Comparison of ENCODE assay signal across 1 cellular context in the genomic region with DNA sequence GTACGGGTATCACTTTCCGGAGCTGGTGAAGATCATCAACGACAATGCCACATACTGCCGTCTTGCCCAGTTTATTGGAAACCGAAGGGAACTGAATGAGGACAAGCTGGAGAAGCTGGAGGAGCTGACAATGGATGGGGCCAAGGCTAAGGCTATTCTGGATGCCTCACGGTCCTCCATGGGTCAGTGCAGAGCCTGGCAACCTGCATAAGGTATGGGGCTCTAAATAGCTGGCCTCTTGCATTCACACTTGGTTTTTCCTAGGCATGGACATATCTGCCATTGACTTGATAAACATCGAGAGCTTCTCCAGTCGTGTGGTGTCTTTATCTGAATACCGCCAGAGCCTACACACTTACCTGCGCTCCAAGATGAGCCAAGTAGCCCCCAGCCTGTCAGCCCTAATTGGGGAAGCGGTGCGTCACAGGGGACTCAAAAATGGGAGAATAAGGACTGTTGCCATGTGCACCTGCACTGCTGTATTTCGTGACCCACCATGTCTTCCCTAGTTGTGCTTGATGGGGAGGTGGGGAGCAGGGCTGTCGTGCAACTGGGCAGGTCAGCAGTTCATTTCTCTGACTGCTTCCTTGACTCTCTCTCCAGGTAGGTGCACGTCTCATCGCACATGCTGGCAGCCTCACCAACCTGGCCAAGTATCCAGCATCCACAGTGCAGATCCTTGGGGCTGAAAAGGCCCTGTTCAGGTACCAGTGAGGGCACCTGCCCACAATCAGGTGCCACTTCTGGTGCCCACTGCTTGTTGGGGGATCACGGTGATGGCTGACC.
TF ChIP-seq lines count a peak whose summit lies in the region.

No MANE protein-coding gene starts in this region.

TF ChIP-seq in HCT116, 20 proteins besides CTCF, POLR2A, EP300 and RAD21 (continued from another document):
- TF ChIP-seq, protein P1, sequence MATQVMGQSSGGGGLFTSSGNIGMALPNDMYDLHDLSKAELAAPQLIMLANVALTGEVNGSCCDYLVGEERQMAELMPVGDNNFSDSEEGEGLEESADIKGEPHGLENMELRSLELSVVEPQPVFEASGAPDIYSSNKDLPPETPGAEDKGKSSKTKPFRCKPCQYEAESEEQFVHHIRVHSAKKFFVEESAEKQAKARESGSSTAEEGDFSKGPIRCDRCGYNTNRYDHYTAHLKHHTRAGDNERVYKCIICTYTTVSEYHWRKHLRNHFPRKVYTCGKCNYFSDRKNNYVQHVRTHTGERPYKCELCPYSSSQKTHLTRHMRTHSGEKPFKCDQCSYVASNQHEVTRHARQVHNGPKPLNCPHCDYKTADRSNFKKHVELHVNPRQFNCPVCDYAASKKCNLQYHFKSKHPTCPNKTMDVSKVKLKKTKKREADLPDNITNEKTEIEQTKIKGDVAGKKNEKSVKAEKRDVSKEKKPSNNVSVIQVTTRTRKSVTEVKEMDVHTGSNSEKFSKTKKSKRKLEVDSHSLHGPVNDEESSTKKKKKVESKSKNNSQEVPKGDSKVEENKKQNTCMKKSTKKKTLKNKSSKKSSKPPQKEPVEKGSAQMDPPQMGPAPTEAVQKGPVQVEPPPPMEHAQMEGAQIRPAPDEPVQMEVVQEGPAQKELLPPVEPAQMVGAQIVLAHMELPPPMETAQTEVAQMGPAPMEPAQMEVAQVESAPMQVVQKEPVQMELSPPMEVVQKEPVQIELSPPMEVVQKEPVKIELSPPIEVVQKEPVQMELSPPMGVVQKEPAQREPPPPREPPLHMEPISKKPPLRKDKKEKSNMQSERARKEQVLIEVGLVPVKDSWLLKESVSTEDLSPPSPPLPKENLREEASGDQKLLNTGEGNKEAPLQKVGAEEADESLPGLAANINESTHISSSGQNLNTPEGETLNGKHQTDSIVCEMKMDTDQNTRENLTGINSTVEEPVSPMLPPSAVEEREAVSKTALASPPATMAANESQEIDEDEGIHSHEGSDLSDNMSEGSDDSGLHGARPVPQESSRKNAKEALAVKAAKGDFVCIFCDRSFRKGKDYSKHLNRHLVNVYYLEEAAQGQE (IDR thresholded peaks at IDR 0.05; ENCODE audit: low read depth) = no peak
- TF ChIP-seq EGR1 (IDR thresholded peaks at IDR 0.05; ENCODE audit: low read depth) (no peak), TCF7L2 (IDR thresholded peaks at IDR 0.05; ENCODE audit: borderline replicate concordance, extremely low read depth, insufficient read depth, insufficient read length) (no peak), EZH2phosphoT487 (IDR thresholded peaks at IDR 0.05; ENCODE audit: borderline replicate concordance) (no peak), CEBPB (IDR thresholded peaks at IDR 0.05; ENCODE audit: low read depth) (no peak), CBX3 (IDR thresholded peaks at IDR 0.05; ENCODE audit: low read depth) (no peak), FOSL1 (IDR thresholded peaks at IDR 0.05; ENCODE audit: low read depth) (no peak), YY1 (IDR thresholded peaks at IDR 0.05; ENCODE audit: extremely low read depth, insufficient replicate concordance, low read depth, low read length) (no peak), SRF (IDR thresholded peaks at IDR 0.05; ENCODE audit: low read depth) (no peak), POLR2AphosphoS5 (IDR thresholded peaks at IDR 0.05; ENCODE audit: low read depth, low read length) (no peak), SP1 (IDR thresholded peaks at IDR 0.05; ENCODE audit: low read depth) (no peak), EZH2 (IDR thresholded peaks at IDR 0.05) (no peak)
- TF ChIP-seq, protein P2, sequence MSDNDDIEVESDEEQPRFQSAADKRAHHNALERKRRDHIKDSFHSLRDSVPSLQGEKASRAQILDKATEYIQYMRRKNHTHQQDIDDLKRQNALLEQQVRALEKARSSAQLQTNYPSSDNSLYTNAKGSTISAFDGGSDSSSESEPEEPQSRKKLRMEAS (IDR thresholded peaks at IDR 0.05) = no peak
